Comparison of ENCODE assay signal across 17 cellular contexts in the genomic region with DNA sequence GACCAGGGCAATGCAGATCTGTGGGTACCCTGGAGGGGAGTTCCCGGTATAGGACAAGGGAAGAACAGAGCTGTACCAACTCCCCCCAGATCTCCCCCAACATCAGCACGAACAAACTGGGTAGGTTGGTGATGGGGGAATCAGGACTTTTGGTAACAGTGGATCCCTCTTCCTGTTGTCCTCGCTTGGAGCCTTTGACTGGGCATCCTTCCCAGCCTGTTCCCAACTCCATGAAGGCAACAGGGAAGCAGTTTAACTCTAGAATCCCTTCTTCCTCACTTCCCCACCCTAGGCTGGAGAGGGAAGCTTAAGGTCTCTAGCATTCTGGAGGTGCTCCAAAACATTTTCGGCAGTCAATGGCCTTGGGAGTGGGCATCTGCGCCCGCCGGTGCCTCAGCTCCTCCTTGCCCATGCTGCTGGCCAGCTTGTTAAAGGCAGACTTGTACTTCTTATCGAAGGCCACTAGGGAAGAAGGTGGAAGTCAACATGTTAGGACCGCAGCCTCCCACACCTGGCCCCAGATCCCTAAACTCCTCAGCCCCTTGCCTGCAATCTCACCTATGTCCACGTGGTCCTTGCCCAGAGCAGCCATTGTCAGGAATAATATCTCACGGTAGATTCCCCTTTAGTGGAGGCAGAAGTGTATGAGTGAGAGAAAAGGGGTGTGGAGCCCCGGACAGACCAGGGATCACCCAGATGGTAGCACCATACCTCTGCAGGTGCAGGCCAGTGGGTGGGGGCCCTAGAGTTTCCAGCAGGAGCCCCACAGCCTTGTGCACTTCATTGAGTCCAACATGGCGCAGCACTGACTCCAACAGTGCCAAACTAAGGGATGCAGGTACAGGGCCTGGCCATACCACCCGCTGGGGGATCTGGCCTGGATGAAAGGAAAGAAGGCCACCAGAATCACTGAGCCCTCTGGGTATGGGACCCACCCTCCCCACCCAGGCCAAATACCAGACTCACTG. TPM values are rescaled to one million over a fixed set of nuclear protein-coding genes. Genes with fewer than 3 reads are reported as not detected.
A peak's percentile ranks its signal among the peaks of the same experiment; 100 is the strongest.
DNase-seq lines count a peak whose midpoint lies in the region; ATAC-seq and TF ChIP-seq lines count a peak whose summit lies in the region.
"Had no signal": no experiment of that assay in that cellular context is flagged by ENCODE, and none has a peak within 500 bp of the region (broad histone marks: within the 10 kb centered on the region; RNA-seq: fewer than 3 reads in every experiment).

No MANE protein-coding gene starts in this region.

- H2AFZ ChIP-seq in KMS-11 (ENCODE audit: low read depth) (no peak overlapping the region), osteoblast (ENCODE audit: low read length) (no peak overlapping the region)
- H2AFZ ChIP-seq: hepatocyte had no signal

- no peaks in the 10 kb centered on the region for H3K9me2 ChIP-seq in DOHH2 (replicated peaks; ENCODE audit: control insufficient read depth, low read length)

- H3K27me3 ChIP-seq in DOHH2 (ENCODE audit: control insufficient read depth, low read length) = no peaks in the 10 kb centered on the region
- no peaks in the 10 kb centered on the region for H3K27me3 ChIP-seq in KMS-11 (ENCODE audit: insufficient read depth, low read depth)
- H3K27me3 ChIP-seq in osteoblast (ENCODE audit: insufficient read depth, low read length) = no peaks in the 10 kb centered on the region
- H3K27me3 ChIP-seq: hepatocyte had no signal

- H3K27ac Mint-ChIP-seq in effector memory CD8-positive, alpha-beta T cell = peak overlapping the region; percentile 28 to 53
- H3K27ac Mint-ChIP-seq in naive thymus-derived CD8-positive, alpha-beta T cell = peak overlapping the region in 3 of 10 donors; percentile 15 to 46 (median 23)
- H3K27ac Mint-ChIP-seq: activated T-helper 2 cell treated with anti-CD3 and anti-CD28 coated beads, Interferon-gamma antibody, Interleukin-2, Interleukin-4, amounts not matched to agents 10 μg/mL and 5 μg/mL and 100 μg/mL, durations not matched to agents 14 hours and 24 hours and 36 hours; stimulated activated naive CD8-positive, alpha-beta T cell treated with anti-CD3 and anti-CD28 coated beads, Interleukin-15, Interleukin-2, amounts not matched to agents 100 ng/mL and 50 ng/mL, for 24 hours had no signal

- no peak overlapping the region for H3K4me3 ChIP-seq in DOHH2 (ENCODE audit: low read length)
- H3K4me3 ChIP-seq in KMS-11 (IDR thresholded peaks at IDR 0.05; ENCODE audit: insufficient read depth, low read depth, low read length) = no peak overlapping the region
- H3K4me3 ChIP-seq in osteoblast (ENCODE audit: insufficient read depth, low read length) = no peak overlapping the region
- H3K4me3 ChIP-seq: hepatocyte had no signal

- H3K9ac ChIP-seq in KMS-11 = no peak overlapping the region

- no peak for ATAC-seq in effector memory CD8-positive, alpha-beta T cell (replicated peaks)
- ATAC-seq in HG02840 (IDR thresholded peaks at IDR 0.05; ENCODE audit: low FRiP score, unreplicated experiment) = no peak
- no peak for ATAC-seq in naive thymus-derived CD8-positive, alpha-beta T cell
- ATAC-seq: left colon had no signal

- H3K4me2 ChIP-seq in DOHH2 (ENCODE audit: low read length) (no peak overlapping the region), KMS-11 (no peak overlapping the region), osteoblast (ENCODE audit: insufficient read depth, low read length) (no peak overlapping the region)
- H3K4me2 ChIP-seq: hepatocyte had no signal

- H3K79me2 ChIP-seq in DOHH2 (ENCODE audit: control insufficient read depth, low read length) = no peaks in the 10 kb centered on the region
- no peaks in the 10 kb centered on the region for H3K79me2 ChIP-seq in KMS-11 (ENCODE audit: insufficient read depth, low read depth)
- H3K79me2 ChIP-seq in osteoblast (ENCODE audit: insufficient read depth, low read length) = no peaks in the 10 kb centered on the region
- H3K79me2 ChIP-seq: hepatocyte had no signal

- H3K9me3 ChIP-seq in DOHH2 (ENCODE audit: control insufficient read depth, insufficient read depth, low read length) (no peaks in the 10 kb centered on the region), osteoblast (ENCODE audit: low read depth, low read length) (no peaks in the 10 kb centered on the region)

- H3K27ac ChIP-seq in DOHH2 (ENCODE audit: low read depth, low read length) (no peak overlapping the region), KMS-11 (no peak overlapping the region), osteoblast (ENCODE audit: low read depth, low read length) (no peak overlapping the region)
- H3K27ac ChIP-seq: hepatocyte had no signal

- peaks cover 24% of the 10 kb centered on the region for H3K4me1 ChIP-seq in DOHH2 (ENCODE audit: control insufficient read depth, low read length)
- no peaks in the 10 kb centered on the region for H3K4me1 ChIP-seq in KMS-11 (ENCODE audit: low read depth, poor library complexity, severe bottlenecking)
- peaks cover 12% of the 10 kb centered on the region for H3K4me1 ChIP-seq in osteoblast (ENCODE audit: insufficient read depth, low read length)

- H3K4me1 Mint-ChIP-seq in effector memory CD8-positive, alpha-beta T cell (ENCODE audit: low read depth in 2 of 2) = peaks cover 11 to 14% of the 10 kb centered on the region in 2 donors
- peaks cover 4 to 22% (median 12%) of the 10 kb centered on the region in 4 donors for H3K4me1 Mint-ChIP-seq in naive thymus-derived CD8-positive, alpha-beta T cell

- no peak for DNase-seq in effector memory CD8-positive, alpha-beta T cell
- peak; percentile 41 for DNase-seq in osteoblast (ENCODE audit: insufficient read length, low spot score, missing footprints)
- DNase-seq in naive thymus-derived CD8-positive, alpha-beta T cell = no peak
- no peak for DNase-seq in effector CD8-positive, alpha-beta T cell (lab: John Stamatoyannopoulos, UW)
- DNase-seq: AML-193, HCEC 1CT, left colon, MV-4-11, NCI-H2081 treated with DMSO at 0.1 percent for 48 hours, NCI-H69, SW 1271 had no signal

- peaks cover 23% of the 10 kb centered on the region for H3F3A ChIP-seq in DOHH2 (ENCODE audit: control insufficient read depth, insufficient read depth)

- POLR2A ChIA-PET in naive thymus-derived CD8-positive, alpha-beta T cell (lab: Charles Lee) = interaction anchor here (0.6 to 12.6 kb wide), 4 partner anchors 10 to 342 kb away, joined by 8 to 211 read pairs (median 10); a partner anchor contains a TSS

- peaks cover 56% of the 10 kb centered on the region for H3K36me3 ChIP-seq in DOHH2 (ENCODE audit: control insufficient read depth, low read length)
- H3K36me3 ChIP-seq in KMS-11 (ENCODE audit: insufficient read depth) = no peaks in the 10 kb centered on the region
- H3K36me3 ChIP-seq in osteoblast (ENCODE audit: insufficient read depth, low read length) = peaks cover 23% of the 10 kb centered on the region

- no peaks in the 10 kb centered on the region for H3K27me3 Mint-ChIP-seq in effector memory CD8-positive, alpha-beta T cell
- H3K27me3 Mint-ChIP-seq in naive thymus-derived CD8-positive, alpha-beta T cell = no peaks in the 10 kb centered on the region
- H3K27me3 Mint-ChIP-seq: stimulated activated naive CD8-positive, alpha-beta T cell treated with anti-CD3 and anti-CD28 coated beads, Interleukin-15, Interleukin-2, amounts not matched to agents 100 ng/mL and 50 ng/mL, for 24 hours had no signal

- H3K9me3 Mint-ChIP-seq in effector memory CD8-positive, alpha-beta T cell = no peaks in the 10 kb centered on the region
- H3K9me3 Mint-ChIP-seq in naive thymus-derived CD8-positive, alpha-beta T cell = no peaks in the 10 kb centered on the region
- H3K9me3 Mint-ChIP-seq: activated T-helper 2 cell treated with anti-CD3 and anti-CD28 coated beads, Interferon-gamma antibody, Interleukin-2, Interleukin-4, amounts not matched to agents 10 μg/mL and 5 μg/mL and 100 μg/mL, durations not matched to agents 14 hours and 24 hours and 36 hours; stimulated activated naive CD8-positive, alpha-beta T cell treated with anti-CD3 and anti-CD28 coated beads, Interleukin-15, Interleukin-2, amounts not matched to agents 100 ng/mL and 50 ng/mL, for 24 hours had no signal

- H3K36me3 Mint-ChIP-seq in effector memory CD8-positive, alpha-beta T cell (ENCODE audit: insufficient read depth) = peaks cover 51% of the 10 kb centered on the region
- H3K36me3 Mint-ChIP-seq in naive thymus-derived CD8-positive, alpha-beta T cell = peaks cover 0 to 51% (median 2%) of the 10 kb centered on the region in 3 donors

- TF ChIP-seq CTCF in DOHH2 (IDR thresholded peaks at IDR 0.05; ENCODE audit: low read depth, low read length, poor library complexity, severe bottlenecking) (peak; percentile 17), KMS-11 (conservative IDR thresholded peaks at IDR 0.05; ENCODE audit: low read depth, low read length) (peak; percentile 47), osteoblast (IDR thresholded peaks at IDR 0.05; ENCODE audit: extremely low read depth, low read depth, low read length) (no peak)

- H4K20me1 ChIP-seq in DOHH2 (ENCODE audit: control insufficient read depth, insufficient read depth, low read depth, low read length) = no peaks in the 10 kb centered on the region
- H4K20me1 ChIP-seq in KMS-11 (ENCODE audit: insufficient read depth) = no peaks in the 10 kb centered on the region
- H4K20me1 ChIP-seq in osteoblast (ENCODE audit: insufficient read depth, low read length) = no peaks in the 10 kb centered on the region

- no peak overlapping the region for H3K4me3 Mint-ChIP-seq in effector memory CD8-positive, alpha-beta T cell
- no peak overlapping the region for H3K4me3 Mint-ChIP-seq in naive thymus-derived CD8-positive, alpha-beta T cell
- H3K4me3 Mint-ChIP-seq: stimulated activated naive CD8-positive, alpha-beta T cell treated with anti-CD3 and anti-CD28 coated beads, Interleukin-15, Interleukin-2, amounts not matched to agents 100 ng/mL and 50 ng/mL, for 24 hours had no signal

RNA-seq across cellular contexts. Expression of a gene that starts 7.5 kb away (rescaled TPM):
- 9.7 and 11.6 TPM in 2 replicates for total RNA-seq in osteoblast
- total RNA-seq in naive thymus-derived CD8-positive, alpha-beta T cell = 100 to 1,000 TPM; 110 to 120 TPM
- 1 to 10 TPM; 4.4 to 5.3 (median 5.2) TPM for polyA plus RNA-seq in naive thymus-derived CD8-positive, alpha-beta T cell

RNA-seq across cellular contexts. Expression of a gene that starts 16.3 kb away (rescaled TPM):
- 26.8 and 27.5 TPM in 2 replicates for total RNA-seq in osteoblast
- total RNA-seq in naive thymus-derived CD8-positive, alpha-beta T cell = 100 to 1,000 TPM; 174 to 194 TPM
- polyA plus RNA-seq in naive thymus-derived CD8-positive, alpha-beta T cell = 10 to 100 TPM; 12.0 to 21.2 (median 19.0) TPM

RNA-seq across cellular contexts. Expression of a gene that starts 28.1 kb away (rescaled TPM):
- total RNA-seq in osteoblast = 4.7 and 6.8 TPM in 2 replicates
- 100 to 1,000 TPM; 132 to 147 TPM for total RNA-seq in naive thymus-derived CD8-positive, alpha-beta T cell
- 10 to 100 TPM; 21.4 to 49.6 (median 27.1) TPM for polyA plus RNA-seq in naive thymus-derived CD8-positive, alpha-beta T cell

RNA-seq across cellular contexts. Expression of a gene that starts 33.1 kb away (rescaled TPM):
- 96.3 and 99.0 TPM in 2 replicates for total RNA-seq in osteoblast
- 10 to 100 TPM; 14.7 to 14.9 TPM for total RNA-seq in naive thymus-derived CD8-positive, alpha-beta T cell
- 10 to 100 TPM; 29.5 to 35.2 (median 32.6) TPM for polyA plus RNA-seq in naive thymus-derived CD8-positive, alpha-beta T cell

RNA-seq across cellular contexts. Expression of a gene that starts 37.4 kb away (rescaled TPM):
- total RNA-seq in osteoblast = 7.2 and 8.8 TPM in 2 replicates
- total RNA-seq in naive thymus-derived CD8-positive, alpha-beta T cell = 10 to 100 TPM; 11.1 to 13.2 TPM
- polyA plus RNA-seq in naive thymus-derived CD8-positive, alpha-beta T cell = 1 to 10 TPM; 4.3 to 6.0 (median 4.4) TPM

Comparison
In these comparisons a context has a peak if more than half of its experiments do, and no peak if none do; other contexts are left out.
1. RNA of a gene that starts 28.1 kb away (total RNA-seq): 132 to 147 TPM in naive thymus-derived CD8-positive, alpha-beta T cell; 4.7 to 6.8 TPM in osteoblast; every median in the first group is over 10 times any median in the second.